In genomic region chr2:64865073-64865830, GRCh38 we compare ENCODE assay signal across 1 cellular context.
TF ChIP-seq lines count a peak whose summit lies in the region.

No MANE protein-coding gene starts in this region.

TF ChIP-seq in HepG2, 621 proteins besides CTCF, POLR2A, EP300 and RAD21 (continued from another document and continues in another):
- TF ChIP-seq ZNF276 (CRISPR knock-in tag; IDR thresholded peaks at IDR 0.05; ENCODE audit: low read depth), result no peak
- TF ChIP-seq CBFB (CRISPR knock-in tag; IDR thresholded peaks at IDR 0.05), result no peak
- no peak for TF ChIP-seq ZEB1 (IDR thresholded peaks at IDR 0.05; ENCODE audit: insufficient replicate concordance, low read depth)
- TF ChIP-seq HNRNPUL1 (IDR thresholded peaks at IDR 0.05; ENCODE audit: low read depth, low read length), result no peak
- TF ChIP-seq NR3C1 (CRISPR knock-in tag; IDR thresholded peaks at IDR 0.05), result no peak
- TF ChIP-seq CBX5 (CRISPR knock-in tag; IDR thresholded peaks at IDR 0.05; ENCODE audit: borderline replicate concordance), result no peak
- no peak for TF ChIP-seq ETV6 (CRISPR knock-in tag; conservative IDR thresholded peaks at IDR 0.05)
- no peak for TF ChIP-seq STAT5B (CRISPR knock-in tag; IDR thresholded peaks at IDR 0.05)
- no peak for TF ChIP-seq ZBTB42 (CRISPR knock-in tag; IDR thresholded peaks at IDR 0.05)
- no peak; the same call in 1 of the 2 replicates for TF ChIP-seq ZFP90 (CRISPR knock-in tag; IDR thresholded peaks at IDR 0.05; ENCODE audit: borderline replicate concordance)
- TF ChIP-seq EED (CRISPR knock-in tag; IDR thresholded peaks at IDR 0.05), result peak; percentile 80
- no peak for TF ChIP-seq HNF1B (CRISPR knock-in tag; IDR thresholded peaks at IDR 0.05)
- no peak for TF ChIP-seq ZNF816 (CRISPR knock-in tag; IDR thresholded peaks at IDR 0.05; ENCODE audit: borderline replicate concordance)
- no peak for TF ChIP-seq ZNF724P (CRISPR knock-in tag; IDR thresholded peaks at IDR 0.05; ENCODE audit: borderline replicate concordance)
- no peak for TF ChIP-seq ZNF597 (CRISPR knock-in tag; IDR thresholded peaks at IDR 0.05)
- TF ChIP-seq FOXM1 (CRISPR knock-in tag; IDR thresholded peaks at IDR 0.05), result no peak
- TF ChIP-seq SMARCE1 (IDR thresholded peaks at IDR 0.05; ENCODE audit: borderline replicate concordance), result no peak
- no peak for TF ChIP-seq ZBED4 (CRISPR knock-in tag; IDR thresholded peaks at IDR 0.05; ENCODE audit: borderline replicate concordance)
- TF ChIP-seq DMAP1 (CRISPR knock-in tag; IDR thresholded peaks at IDR 0.05), result no peak
- TF ChIP-seq ARNTL (CRISPR knock-in tag; IDR thresholded peaks at IDR 0.05), result 0 out of 2 replicates have a peak, but pooled peaks have one; percentile 31
- no peak for TF ChIP-seq TOPORS (CRISPR knock-in tag; IDR thresholded peaks at IDR 0.05)
- no peak for TF ChIP-seq ZNF407 (CRISPR knock-in tag; IDR thresholded peaks at IDR 0.05; ENCODE audit: not compliant biosample characterization)
- TF ChIP-seq ZNF24 (IDR thresholded peaks at IDR 0.05), result no peak
- TF ChIP-seq SRF (IDR thresholded peaks at IDR 0.05; ENCODE audit: low read depth, low read length), result no peak
- TF ChIP-seq ELF4 (CRISPR knock-in tag; IDR thresholded peaks at IDR 0.05; ENCODE audit: borderline replicate concordance), result no peak
- TF ChIP-seq ZNF331 (CRISPR knock-in tag; IDR thresholded peaks at IDR 0.05), result no peak
- TF ChIP-seq TP53 (CRISPR knock-in tag; conservative IDR thresholded peaks at IDR 0.05), result no peak
- TF ChIP-seq ZNF720 (CRISPR knock-in tag; IDR thresholded peaks at IDR 0.05), result no peak
- TF ChIP-seq FOXK1 (CRISPR knock-in tag; IDR thresholded peaks at IDR 0.05; ENCODE audit: borderline replicate concordance, low read depth), result no peak
- TF ChIP-seq HMGXB4 (CRISPR knock-in tag; IDR thresholded peaks at IDR 0.05; ENCODE audit: borderline replicate concordance in 1 of 2, low read depth in 1 of 2), result peak; percentile 43 to 67; a peak in 2 of 4 replicates
- no peak for TF ChIP-seq CREB1 (IDR thresholded peaks at IDR 0.05)
- TF ChIP-seq CREB1 (CRISPR knock-in tag; IDR thresholded peaks at IDR 0.05), result no peak
- TF ChIP-seq SKI (IDR thresholded peaks at IDR 0.05; ENCODE audit: partially characterized antibody), result peak; percentile 18
